ENCODE assay signal across 14 cellular contexts in genomic region chr10:72026251-72026650, GRCh38.
"Had no signal": no experiment of that assay in that cellular context is flagged by ENCODE, and none has a peak within 500 bp of the region (broad histone marks: within the 10 kb centered on the region; RNA-seq: fewer than 3 reads in every experiment).

No MANE protein-coding gene starts in this region.

- H3K36me3 ChIP-seq: breast epithelium had no signal

- H3K4me3 ChIP-seq: breast epithelium had no signal

- H3K9ac ChIP-seq: parathyroid adenoma had no signal

- H2AFZ ChIP-seq: parathyroid adenoma had no signal

- H3K27ac ChIP-seq: breast epithelium, parathyroid adenoma had no signal

- H3K4me1 ChIP-seq: breast epithelium, parathyroid adenoma had no signal

- ATAC-seq: activated T-cell treated with anti-CD3 and anti-CD28 coated beads, Interleukin-2, amount 50 U/mL, for 4 hours; stimulated activated effector memory CD8-positive, alpha-beta T cell treated with anti-CD3 and anti-CD28 coated beads, Interleukin-12 subunit alpha, Interleukin-12 subunit beta, amount 100 ng/mL, for 72 hours had no signal

- H3K27me3 ChIP-seq: breast epithelium had no signal

- DNase-seq: activated CD4-positive, alpha-beta T cell treated with anti-CD3 and anti-CD28 coated beads for 1 hour; activated CD4-positive, alpha-beta T cell treated with anti-CD3 and anti-CD28 coated beads, Interleukin-2, amount 50 U/mL, for 48 hours; activated effector memory CD4-positive, alpha-beta T cell treated with anti-CD3 and anti-CD28 coated beads, Interleukin-2, amount 50 U/mL, for 16 hours; activated T-cell treated with anti-CD3 and anti-CD28 coated beads, Interleukin-2, amount 50 U/mL, for 4 hours; amygdala; head of caudate nucleus; retina; T-helper 9 cell; trophoblast cell had no signal

- H3K79me2 ChIP-seq: parathyroid adenoma had no signal

- H3K9me3 ChIP-seq: breast epithelium had no signal

- FAIRE-seq: endometrium, small intestine had no signal
